ENCODE assay signal across 18 cellular contexts in the genomic region with DNA sequence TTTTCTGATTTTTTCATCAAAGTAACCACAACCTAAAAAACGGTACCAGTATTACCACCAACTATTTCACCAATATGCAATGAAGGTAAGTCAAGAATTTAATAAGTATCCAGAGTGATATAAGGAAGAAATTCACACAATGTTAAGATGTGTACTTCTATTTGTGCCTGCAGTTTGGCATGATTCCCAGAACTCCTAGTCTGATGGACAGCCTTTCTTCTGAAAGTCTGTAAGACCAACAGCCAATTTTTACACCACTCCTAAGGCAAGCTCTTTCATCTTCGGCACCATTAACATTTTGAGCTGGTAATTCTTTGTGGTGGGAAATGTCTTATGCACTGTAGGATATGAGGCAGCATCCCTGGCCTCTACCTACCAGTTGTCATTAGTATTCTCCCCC.
DNase-seq lines count a peak whose midpoint lies in the region; ATAC-seq and TF ChIP-seq lines count a peak whose summit lies in the region.
"Had no signal": no experiment of that assay in that cellular context is flagged by ENCODE, and none has a peak within 500 bp of the region (broad histone marks: within the 10 kb centered on the region; RNA-seq: fewer than 3 reads in every experiment).

No MANE protein-coding gene starts in this region.

- H3K27ac Mint-ChIP-seq in activated CD8-positive, alpha-beta T cell treated with anti-CD3 and anti-CD28 coated beads for 36 hours = no peak overlapping the region
- H3K27ac Mint-ChIP-seq: activated CD4-positive, alpha-beta memory T cell treated with anti-CD3 and anti-CD28 coated beads for 36 hours; activated naive CD8-positive, alpha-beta T cell treated with anti-CD3 and anti-CD28 coated beads, Interleukin-2, amount 50 U/mL, for 24 hours; activated T-cell treated with anti-CD3 and anti-CD28 coated beads, Interleukin-2, amount 50 U/mL, for 72 hours; IgD-negative memory B cell had no signal

- H3K4me3 Mint-ChIP-seq in activated CD8-positive, alpha-beta T cell treated with anti-CD3 and anti-CD28 coated beads for 36 hours = no peak overlapping the region
- H3K4me3 Mint-ChIP-seq: activated CD4-positive, alpha-beta memory T cell treated with anti-CD3 and anti-CD28 coated beads for 36 hours; activated naive CD8-positive, alpha-beta T cell treated with anti-CD3 and anti-CD28 coated beads, Interleukin-2, amount 50 U/mL, for 24 hours; activated T-cell treated with anti-CD3 and anti-CD28 coated beads, Interleukin-2, amount 50 U/mL, for 72 hours; IgD-negative memory B cell had no signal

- no peak for TF ChIP-seq CTCF in brain microvascular endothelial cell (IDR thresholded peaks at IDR 0.05; ENCODE audit: low read depth, low read length, missing control alignments)
- no peak for TF ChIP-seq CTCF in activated CD8-positive, alpha-beta T cell treated with anti-CD3 and anti-CD28 coated beads for 36 hours (IDR thresholded peaks at IDR 0.05)

- no peak overlapping the region for H3K27ac ChIP-seq in brain microvascular endothelial cell
- H3K27ac ChIP-seq: colonic mucosa, epithelial cell of prostate, parathyroid adenoma had no signal

- no peaks in the 10 kb centered on the region for H3K36me3 ChIP-seq in brain microvascular endothelial cell (replicated peaks)

- no peaks in the 10 kb centered on the region for H3K4me1 Mint-ChIP-seq in activated CD8-positive, alpha-beta T cell treated with anti-CD3 and anti-CD28 coated beads for 36 hours (ENCODE audit: low read depth)
- H3K4me1 Mint-ChIP-seq: activated naive CD8-positive, alpha-beta T cell treated with anti-CD3 and anti-CD28 coated beads, Interleukin-2, amount 50 U/mL, for 24 hours; IgD-negative memory B cell had no signal

- in situ Hi-C loops in brain microvascular endothelial cell (cut with HindIII; ENCODE audit: low pct_ligation_motif_present, low sequenced_read_pairs) = no loop called here

- CTCF ChIA-PET in activated CD8-positive, alpha-beta T cell treated with anti-CD3 and anti-CD28 coated beads for 36 hours (lab: Charles Lee) = interaction anchor here (0.9 kb wide), 1 partner anchor 19 kb away, joined by 3 read pairs; no protein-coding TSS in a partner anchor

- peaks cover 48% of the 10 kb centered on the region for H3K36me3 Mint-ChIP-seq in activated CD8-positive, alpha-beta T cell treated with anti-CD3 and anti-CD28 coated beads for 36 hours (ENCODE audit: low read depth)

- DNase-seq in Ammon's horn (ENCODE audit: low spot score) = peak; percentile 18
- DNase-seq in M059J (ENCODE audit: low read depth) = peak; percentile 21
- DNase-seq in brain microvascular endothelial cell = peak; percentile 4
- DNase-seq in midbrain (lab: John Stamatoyannopoulos, UW) = peak; percentile 5
- DNase-seq in activated CD8-positive, alpha-beta T cell treated with anti-CD3 and anti-CD28 coated beads for 36 hours = no peak
- DNase-seq: activated CD4-positive, alpha-beta memory T cell treated with anti-CD3 and anti-CD28 coated beads for 36 hours; activated naive CD8-positive, alpha-beta T cell treated with anti-CD3 and anti-CD28 coated beads, Interleukin-2, amount 50 U/mL, for 24 hours; activated T-cell treated with anti-CD3 and anti-CD28 coated beads, Interleukin-2, amount 50 U/mL, for 72 hours; colonic mucosa; NCI-H1048; stimulated activated CD4-positive, alpha-beta T cell treated with anti-CD3 and anti-CD28 coated beads, Interleukin-15, amount 100 ng/mL, for 24 hours; SW 1271 had no signal

- H3K9me3 Mint-ChIP-seq in activated CD8-positive, alpha-beta T cell treated with anti-CD3 and anti-CD28 coated beads for 36 hours = peaks cover 2% of the 10 kb centered on the region
- H3K9me3 Mint-ChIP-seq: activated naive CD8-positive, alpha-beta T cell treated with anti-CD3 and anti-CD28 coated beads, Interleukin-2, amount 50 U/mL, for 24 hours; activated T-cell treated with anti-CD3 and anti-CD28 coated beads, Interleukin-2, amount 50 U/mL, for 72 hours had no signal

- H3K27me3 ChIP-seq in brain microvascular endothelial cell (replicated peaks) = no peaks in the 10 kb centered on the region
- H3K27me3 ChIP-seq: colonic mucosa had no signal

- no peaks in the 10 kb centered on the region for H3K27me3 Mint-ChIP-seq in activated CD8-positive, alpha-beta T cell treated with anti-CD3 and anti-CD28 coated beads for 36 hours
- H3K27me3 Mint-ChIP-seq: activated CD4-positive, alpha-beta memory T cell treated with anti-CD3 and anti-CD28 coated beads for 36 hours; activated naive CD8-positive, alpha-beta T cell treated with anti-CD3 and anti-CD28 coated beads, Interleukin-2, amount 50 U/mL, for 24 hours; IgD-negative memory B cell had no signal

- POLR2A ChIA-PET in activated CD8-positive, alpha-beta T cell treated with anti-CD3 and anti-CD28 coated beads for 36 hours (lab: Charles Lee) = no interaction called here

- H3K4me3 ChIP-seq in brain microvascular endothelial cell (ENCODE audit: low read depth, low read length) = no peak overlapping the region
- H3K4me3 ChIP-seq: colonic mucosa had no signal

- ATAC-seq in HG03457 (IDR thresholded peaks at IDR 0.05; ENCODE audit: unreplicated experiment) (no peak), SK-N-SH treated with all-trans-retinoic acid at 6 μM for 48 hours (no peak), GM21717 (IDR thresholded peaks at IDR 0.05; ENCODE audit: unreplicated experiment) (no peak)
- no peak for ATAC-seq in activated CD8-positive, alpha-beta T cell treated with anti-CD3 and anti-CD28 coated beads for 36 hours
- ATAC-seq: activated naive CD8-positive, alpha-beta T cell treated with anti-CD3 and anti-CD28 coated beads, Interleukin-2, amount 50 U/mL, for 24 hours; activated T-cell treated with anti-CD3 and anti-CD28 coated beads, Interleukin-2, amount 50 U/mL, for 72 hours had no signal

- intact Hi-C loops in activated CD8-positive, alpha-beta T cell treated with anti-CD3 and anti-CD28 coated beads for 36 hours (cut with micrococcal nuclease) = no loop called here

TF ChIP-seq in SK-N-SH treated with all-trans-retinoic acid at 6 μM for 48 hours, 23 proteins besides CTCF, POLR2A, EP300 and RAD21 (continues in another document):
- no peak for TF ChIP-seq ZFP30 (CRISPR knock-in tag; IDR thresholded peaks at IDR 0.05)
- TF ChIP-seq, protein P1, sequence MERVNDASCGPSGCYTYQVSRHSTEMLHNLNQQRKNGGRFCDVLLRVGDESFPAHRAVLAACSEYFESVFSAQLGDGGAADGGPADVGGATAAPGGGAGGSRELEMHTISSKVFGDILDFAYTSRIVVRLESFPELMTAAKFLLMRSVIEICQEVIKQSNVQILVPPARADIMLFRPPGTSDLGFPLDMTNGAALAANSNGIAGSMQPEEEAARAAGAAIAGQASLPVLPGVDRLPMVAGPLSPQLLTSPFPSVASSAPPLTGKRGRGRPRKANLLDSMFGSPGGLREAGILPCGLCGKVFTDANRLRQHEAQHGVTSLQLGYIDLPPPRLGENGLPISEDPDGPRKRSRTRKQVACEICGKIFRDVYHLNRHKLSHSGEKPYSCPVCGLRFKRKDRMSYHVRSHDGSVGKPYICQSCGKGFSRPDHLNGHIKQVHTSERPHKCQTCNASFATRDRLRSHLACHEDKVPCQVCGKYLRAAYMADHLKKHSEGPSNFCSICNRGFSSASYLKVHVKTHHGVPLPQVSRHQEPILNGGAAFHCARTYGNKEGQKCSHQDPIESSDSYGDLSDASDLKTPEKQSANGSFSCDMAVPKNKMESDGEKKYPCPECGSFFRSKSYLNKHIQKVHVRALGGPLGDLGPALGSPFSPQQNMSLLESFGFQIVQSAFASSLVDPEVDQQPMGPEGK (CRISPR knock-in tag; IDR thresholded peaks at IDR 0.05; ENCODE audit: borderline replicate concordance) = no peak
- TF ChIP-seq ZFP3 (CRISPR knock-in tag; IDR thresholded peaks at IDR 0.05) = no peak
- TF ChIP-seq, protein P2, sequence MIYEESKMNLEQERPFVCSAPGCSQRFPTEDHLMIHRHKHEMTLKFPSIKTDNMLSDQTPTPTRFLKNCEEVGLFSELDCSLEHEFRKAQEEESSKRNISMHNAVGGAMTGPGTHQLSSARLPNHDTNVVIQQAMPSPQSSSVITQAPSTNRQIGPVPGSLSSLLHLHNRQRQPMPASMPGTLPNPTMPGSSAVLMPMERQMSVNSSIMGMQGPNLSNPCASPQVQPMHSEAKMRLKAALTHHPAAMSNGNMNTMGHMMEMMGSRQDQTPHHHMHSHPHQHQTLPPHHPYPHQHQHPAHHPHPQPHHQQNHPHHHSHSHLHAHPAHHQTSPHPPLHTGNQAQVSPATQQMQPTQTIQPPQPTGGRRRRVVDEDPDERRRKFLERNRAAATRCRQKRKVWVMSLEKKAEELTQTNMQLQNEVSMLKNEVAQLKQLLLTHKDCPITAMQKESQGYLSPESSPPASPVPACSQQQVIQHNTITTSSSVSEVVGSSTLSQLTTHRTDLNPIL (CRISPR knock-in tag; IDR thresholded peaks at IDR 0.05; ENCODE audit: low read depth) = no peak
- no peak for TF ChIP-seq OSR1 (CRISPR knock-in tag; IDR thresholded peaks at IDR 0.05)
- TF ChIP-seq ZC3H10 (CRISPR knock-in tag; IDR thresholded peaks at IDR 0.05) = no peak
- TF ChIP-seq ESRRG (CRISPR knock-in tag; IDR thresholded peaks at IDR 0.05) = no peak
- no peak for TF ChIP-seq ZNF8 (CRISPR knock-in tag; IDR thresholded peaks at IDR 0.05)
- TF ChIP-seq SNAI2 (CRISPR knock-in tag; IDR thresholded peaks at IDR 0.05) = no peak
- no peak for TF ChIP-seq ARNTL (CRISPR knock-in tag; IDR thresholded peaks at IDR 0.05; ENCODE audit: borderline replicate concordance, low read depth)
- TF ChIP-seq, protein P3, sequence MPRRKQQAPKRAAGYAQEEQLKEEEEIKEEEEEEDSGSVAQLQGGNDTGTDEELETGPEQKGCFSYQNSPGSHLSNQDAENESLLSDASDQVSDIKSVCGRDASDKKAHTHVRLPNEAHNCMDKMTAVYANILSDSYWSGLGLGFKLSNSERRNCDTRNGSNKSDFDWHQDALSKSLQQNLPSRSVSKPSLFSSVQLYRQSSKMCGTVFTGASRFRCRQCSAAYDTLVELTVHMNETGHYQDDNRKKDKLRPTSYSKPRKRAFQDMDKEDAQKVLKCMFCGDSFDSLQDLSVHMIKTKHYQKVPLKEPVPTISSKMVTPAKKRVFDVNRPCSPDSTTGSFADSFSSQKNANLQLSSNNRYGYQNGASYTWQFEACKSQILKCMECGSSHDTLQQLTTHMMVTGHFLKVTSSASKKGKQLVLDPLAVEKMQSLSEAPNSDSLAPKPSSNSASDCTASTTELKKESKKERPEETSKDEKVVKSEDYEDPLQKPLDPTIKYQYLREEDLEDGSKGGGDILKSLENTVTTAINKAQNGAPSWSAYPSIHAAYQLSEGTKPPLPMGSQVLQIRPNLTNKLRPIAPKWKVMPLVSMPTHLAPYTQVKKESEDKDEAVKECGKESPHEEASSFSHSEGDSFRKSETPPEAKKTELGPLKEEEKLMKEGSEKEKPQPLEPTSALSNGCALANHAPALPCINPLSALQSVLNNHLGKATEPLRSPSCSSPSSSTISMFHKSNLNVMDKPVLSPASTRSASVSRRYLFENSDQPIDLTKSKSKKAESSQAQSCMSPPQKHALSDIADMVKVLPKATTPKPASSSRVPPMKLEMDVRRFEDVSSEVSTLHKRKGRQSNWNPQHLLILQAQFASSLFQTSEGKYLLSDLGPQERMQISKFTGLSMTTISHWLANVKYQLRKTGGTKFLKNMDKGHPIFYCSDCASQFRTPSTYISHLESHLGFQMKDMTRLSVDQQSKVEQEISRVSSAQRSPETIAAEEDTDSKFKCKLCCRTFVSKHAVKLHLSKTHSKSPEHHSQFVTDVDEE (CRISPR knock-in tag; IDR thresholded peaks at IDR 0.05) = no peak
- TF ChIP-seq ZNF70 (CRISPR knock-in tag; IDR thresholded peaks at IDR 0.05) = no peak
